1 cellular context compared by ENCODE assay signal in genomic region chrX:67692246-67692645, GRCh38.
A peak's percentile ranks its signal among the peaks of the same experiment; 100 is the strongest.
TF ChIP-seq lines count a peak whose summit lies in the region.

No MANE protein-coding gene starts in this region.

TF ChIP-seq in IMR-90, 13 proteins besides CTCF, POLR2A, EP300 and RAD21:
- TF ChIP-seq NFE2L2 (IDR thresholded peaks at IDR 0.05; ENCODE audit: low read depth, low read length) (peak; percentile 53), USF2 (IDR thresholded peaks at IDR 0.05; ENCODE audit: low read depth, low read length) (no peak)
